28 cellular contexts compared by ENCODE assay signal in the genomic region with DNA sequence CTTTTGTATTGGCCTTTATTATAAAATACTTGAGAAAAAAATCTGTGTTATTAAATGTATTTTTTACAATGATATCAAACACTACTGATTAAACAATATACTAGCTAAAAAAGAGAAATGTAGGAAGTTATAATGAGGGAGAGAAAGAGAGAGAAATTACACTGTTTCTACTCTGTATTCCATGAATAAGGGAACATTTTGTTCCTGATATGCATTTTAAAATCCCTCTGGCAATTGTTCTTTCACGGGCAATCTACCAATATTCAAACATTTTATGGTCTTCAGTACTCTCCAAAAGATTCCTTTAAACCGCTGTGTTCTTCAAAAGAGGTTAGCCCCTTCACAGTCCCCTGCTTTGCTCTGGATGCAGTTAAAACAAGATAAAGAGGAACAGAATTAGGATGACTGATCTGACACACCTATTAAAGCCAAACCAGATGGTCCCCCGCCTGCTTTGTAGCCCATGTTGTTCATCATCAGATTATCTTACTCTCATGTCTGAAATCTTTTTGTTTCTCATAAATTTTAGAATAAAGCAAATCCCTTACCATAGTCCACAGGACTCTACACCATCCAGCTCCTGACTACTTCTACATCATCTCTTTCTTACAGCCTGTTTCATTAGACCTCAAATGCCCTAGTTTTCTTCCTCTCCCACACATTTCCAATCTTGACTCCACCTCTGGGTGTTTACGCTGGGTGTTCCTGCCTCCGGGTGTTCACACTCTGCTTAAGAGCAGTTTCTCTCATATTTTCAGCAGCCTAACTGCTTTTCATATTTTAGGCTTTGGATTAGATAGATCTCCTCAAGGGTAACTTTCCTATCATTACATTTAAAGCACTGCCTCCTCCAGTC.
DNase-seq lines count a peak whose midpoint lies in the region; ATAC-seq and TF ChIP-seq lines count a peak whose summit lies in the region.
"Had no signal": no experiment of that assay in that cellular context is flagged by ENCODE, and none has a peak within 500 bp of the region (broad histone marks: within the 10 kb centered on the region; RNA-seq: fewer than 3 reads in every experiment).

No MANE protein-coding gene starts in this region.

- H3K9me3 ChIP-seq in heart right ventricle (peaks cover 0 to 9% (median 0%) of the 10 kb centered on the region in 11 donors), ovary (no peaks in the 10 kb centered on the region), PC-3 (ENCODE audit: low read length) (no peaks in the 10 kb centered on the region)
- H3K9me3 ChIP-seq: SJSA1 had no signal

- TF ChIP-seq CTCF in AG10803 (conservative IDR thresholded peaks at IDR 0.05; ENCODE audit: low read length), result no peak
- no peak for TF ChIP-seq CTCF in heart right ventricle (IDR thresholded peaks at IDR 0.05)
- TF ChIP-seq CTCF in ovary (IDR thresholded peaks at IDR 0.05), result no peak
- TF ChIP-seq CTCF in PC-3 (conservative IDR thresholded peaks at IDR 0.05; ENCODE audit: low read depth, low read length), result no peak

- H4K20me1 ChIP-seq in PC-3 (ENCODE audit: low read length), result no peaks in the 10 kb centered on the region

- no peaks in the 10 kb centered on the region for H3F3A ChIP-seq in PC-3 (ENCODE audit: low read length, unreplicated experiment)

- H2AFZ ChIP-seq in PC-3 (ENCODE audit: low read length), result no peak overlapping the region

- H3K4me3 Mint-ChIP-seq in activated CD8-positive, alpha-beta T cell treated with anti-CD3 and anti-CD28 coated beads, Interleukin-2, amount 10 ng/mL, durations not matched to agents 7 days and 5 days, result no peak overlapping the region
- H3K4me3 Mint-ChIP-seq: B cell; central memory CD8-positive, alpha-beta T cell; mesothelial cell of epicardium; natural killer cell treated with Interleukin-12 subunit alpha and Interleukin-12 subunit beta and Interleukin-15 and Interleukin-18, amount 100 ng/mL, for 72 hours; type B pancreatic cell had no signal

- WGBS in heart right ventricle, 2 donors, result 52 to 64% methylated on average over 5 of the region's 5 CpGs
- WGBS in ovary, 3 donors, result 9 to 11% (median 10%) methylated on average over 5 of the region's 5 CpGs

- TF ChIP-seq EP300 in ovary (IDR thresholded peaks at IDR 0.05), result no peak

- no TSS peak for BruUV-seq in PC-3 (replicated peaks; lab: Mats Ljungman, UMichigan)

- H3K27me3 ChIP-seq in heart right ventricle (no peaks in the 10 kb centered on the region), ovary (no peaks in the 10 kb centered on the region), PC-3 (ENCODE audit: low read length) (no peaks in the 10 kb centered on the region)
- H3K27me3 ChIP-seq: SJSA1, spleen had no signal

- H3K27ac ChIP-seq in heart right ventricle, result peak overlapping the region in 6 of 10 donors; percentile 25 to 61 (median 54)
- H3K27ac ChIP-seq in ovary, result peak overlapping the region; percentile 31 to 58
- no peak overlapping the region for H3K27ac ChIP-seq in PC-3 (ENCODE audit: low read length)
- H3K27ac ChIP-seq: epithelial cell of prostate, psoas muscle, SJSA1, spleen had no signal

- H3K36me3 ChIP-seq in heart right ventricle, result no peaks in the 10 kb centered on the region
- H3K36me3 ChIP-seq in ovary, result no peaks in the 10 kb centered on the region
- no peaks in the 10 kb centered on the region for H3K36me3 ChIP-seq in PC-3 (ENCODE audit: low read depth, low read length)
- H3K36me3 ChIP-seq: SJSA1, spleen had no signal

- H3K9ac ChIP-seq in PC-3 (ENCODE audit: low read length), result no peak overlapping the region

- peak; percentile 20 for DNase-seq in AG10803 (ENCODE audit: low read depth)
- peak; percentile 57 for DNase-seq in amniotic epithelial cell (ENCODE audit: low read depth)
- no peak for DNase-seq in heart right ventricle
- DNase-seq in ovary, result peak; percentile 30 to 64 (median 53)
- DNase-seq in NCI-H2029 treated with DMSO at 0.1 percent for 48 hours (lab: John Stamatoyannopoulos, UW), result no peak
- no peak for DNase-seq in iPS-NIHi7 (ENCODE audit: extremely low spot score)
- no peak for DNase-seq in activated CD8-positive, alpha-beta T cell treated with anti-CD3 and anti-CD28 coated beads, Interleukin-2, amount 10 ng/mL, durations not matched to agents 7 days and 5 days
- no peak for DNase-seq in PC-3
- DNase-seq: activated CD4-positive, alpha-beta T cell treated with anti-CD3 and anti-CD28 coated beads for 1 hour; activated naive CD4-positive, alpha-beta T cell; activated T-cell treated with anti-CD3 and anti-CD28 coated beads, Interleukin-2, amount 50 U/mL, for 1 hour; DND-41; NCI-H1092 treated with DMSO at 0.1 percent for 48 hours; NCI-H1930; NCI-H446; NK-92 treated with Interleukin-12 subunit alpha and Interleukin-12 subunit beta, amount 100 ng/mL, for 24 hours; psoas muscle; spleen; stimulated activated CD4-positive, alpha-beta T cell treated with anti-CD3 and anti-CD28 coated beads, Interleukin-4, amount 100 ng/mL, for 1 hour; stimulated activated naive CD8-positive, alpha-beta T cell treated with anti-CD3 and anti-CD28 coated beads, Interleukin-15, Interleukin-2, amounts not matched to agents 100 U/mL and 50 U/mL, for 24 hours had no signal

- H3K4me1 Mint-ChIP-seq in activated CD8-positive, alpha-beta T cell treated with anti-CD3 and anti-CD28 coated beads, Interleukin-2, amount 10 ng/mL, durations not matched to agents 7 days and 5 days (ENCODE audit: low read depth), result no peaks in the 10 kb centered on the region
- H3K4me1 Mint-ChIP-seq: B cell; central memory CD8-positive, alpha-beta T cell; mesothelial cell of epicardium had no signal

- no peaks in the 10 kb centered on the region for H3K79me2 ChIP-seq in PC-3 (ENCODE audit: low read length)

- ATAC-seq in heart right ventricle (peak in 7 of 8 donors; percentile 56 to 87 (median 76)), PC-3 (no peak)
- ATAC-seq in activated CD8-positive, alpha-beta T cell treated with anti-CD3 and anti-CD28 coated beads, Interleukin-2, amount 10 ng/mL, durations not matched to agents 7 days and 5 days, result no peak
- ATAC-seq: natural killer cell treated with Interleukin-12 subunit alpha and Interleukin-12 subunit beta and Interleukin-15 and Interleukin-18, amount 100 ng/mL, for 72 hours; Panc1; stimulated activated naive CD8-positive, alpha-beta T cell treated with anti-CD3 and anti-CD28 coated beads, Interleukin-15, Interleukin-2, amounts not matched to agents 100 U/mL and 50 U/mL, for 24 hours had no signal

- no peaks in the 10 kb centered on the region for H3K36me3 Mint-ChIP-seq in activated CD8-positive, alpha-beta T cell treated with anti-CD3 and anti-CD28 coated beads, Interleukin-2, amount 10 ng/mL, durations not matched to agents 7 days and 5 days (ENCODE audit: low read depth)
- H3K36me3 Mint-ChIP-seq: mesothelial cell of epicardium; natural killer cell treated with Interleukin-12 subunit alpha and Interleukin-12 subunit beta and Interleukin-15 and Interleukin-18, amount 100 ng/mL, for 72 hours; type B pancreatic cell had no signal

- H3K4me3 ChIP-seq in AG10803 (ENCODE audit: low read length), result no peak overlapping the region
- peak overlapping the region in 3 of 10 donors; percentile 11 to 22 (median 13) for H3K4me3 ChIP-seq in heart right ventricle
- H3K4me3 ChIP-seq in ovary, result no peak overlapping the region
- no peak overlapping the region for H3K4me3 ChIP-seq in PC-3 (ENCODE audit: low read length)
- H3K4me3 ChIP-seq: psoas muscle, SJSA1, spleen had no signal

- TF ChIP-seq POLR2A in ovary (IDR thresholded peaks at IDR 0.05), result no peak

- H3K9me3 Mint-ChIP-seq in activated CD8-positive, alpha-beta T cell treated with anti-CD3 and anti-CD28 coated beads, Interleukin-2, amount 10 ng/mL, durations not matched to agents 7 days and 5 days (ENCODE audit: insufficient read depth), result no peaks in the 10 kb centered on the region
- H3K9me3 Mint-ChIP-seq: type B pancreatic cell had no signal

- no peaks in the 10 kb centered on the region for H3K27me3 Mint-ChIP-seq in activated CD8-positive, alpha-beta T cell treated with anti-CD3 and anti-CD28 coated beads, Interleukin-2, amount 10 ng/mL, durations not matched to agents 7 days and 5 days (ENCODE audit: low read depth)
- H3K27me3 Mint-ChIP-seq: B cell; central memory CD8-positive, alpha-beta T cell; natural killer cell treated with Interleukin-12 subunit alpha and Interleukin-12 subunit beta and Interleukin-15 and Interleukin-18, amount 100 ng/mL, for 72 hours had no signal

- no peak overlapping the region for H3K4me2 ChIP-seq in PC-3 (ENCODE audit: low read length)

- H3K27ac Mint-ChIP-seq in activated CD8-positive, alpha-beta T cell treated with anti-CD3 and anti-CD28 coated beads, Interleukin-2, amount 10 ng/mL, durations not matched to agents 7 days and 5 days, result no peak overlapping the region
- H3K27ac Mint-ChIP-seq: B cell; mesothelial cell of epicardium; natural killer cell treated with Interleukin-12 subunit alpha and Interleukin-12 subunit beta and Interleukin-15 and Interleukin-18, amount 100 ng/mL, for 72 hours; type B pancreatic cell had no signal

- CTCF ChIA-PET in activated CD8-positive, alpha-beta T cell treated with anti-CD3 and anti-CD28 coated beads, Interleukin-2, amount 10 ng/mL, durations not matched to agents 7 days and 5 days (lab: Charles Lee), result no interaction called here
- CTCF ChIA-PET in PC-3 (lab: Charles Lee), result no interaction called here

- no peaks in the 10 kb centered on the region for H3K4me1 ChIP-seq in heart right ventricle
- H3K4me1 ChIP-seq in ovary (ENCODE audit: insufficient read depth), result no peaks in the 10 kb centered on the region
- no peaks in the 10 kb centered on the region for H3K4me1 ChIP-seq in PC-3 (ENCODE audit: insufficient read depth, low read length)
- H3K4me1 ChIP-seq: psoas muscle, SJSA1, spleen had no signal

- POLR2A ChIA-PET in activated CD8-positive, alpha-beta T cell treated with anti-CD3 and anti-CD28 coated beads, Interleukin-2, amount 10 ng/mL, durations not matched to agents 7 days and 5 days (lab: Charles Lee), result no interaction called here
- POLR2A ChIA-PET in PC-3 (lab: Charles Lee; ENCODE audit: unreplicated experiment), result no interaction called here

- intact Hi-C loops in heart right ventricle (cut with DNase I), result no loop called here
- intact Hi-C loops in ovary (cut with DNase I), result loop anchor here in 1 of 4 donors (10.0 kb wide), 1 partner anchor 61 kb away; no protein-coding TSS in a partner anchor
- intact Hi-C loops in PC-3 (cut with micrococcal nuclease), result no loop called here

- H3K9me2 ChIP-seq in PC-3 (replicated peaks; ENCODE audit: low read length), result no peaks in the 10 kb centered on the region

Comparison
In these comparisons a context has a peak if more than half of its experiments do, and no peak if none do; other contexts are left out.
1. DNase-seq: peak in AG10803 (single experiment), amniotic epithelial cell (single experiment) and ovary (5 of 5); none in heart right ventricle (0 of 2), NCI-H2029 treated with DMSO at 0.1 percent for 48 hours (single experiment), iPS-NIHi7 (single experiment), activated CD8-positive, alpha-beta T cell treated with anti-CD3 and anti-CD28 coated beads, Interleukin-2, amount 10 ng/mL, durations not matched to agents 7 days and 5 days (single experiment) and PC-3 (single experiment).
2. ATAC-seq: peak in heart right ventricle (7 of 8); none in activated CD8-positive, alpha-beta T cell treated with anti-CD3 and anti-CD28 coated beads, Interleukin-2, amount 10 ng/mL, durations not matched to agents 7 days and 5 days (single experiment) and PC-3 (single experiment).